Comparison of ENCODE assay signal across 16 cellular contexts in the genomic region with DNA sequence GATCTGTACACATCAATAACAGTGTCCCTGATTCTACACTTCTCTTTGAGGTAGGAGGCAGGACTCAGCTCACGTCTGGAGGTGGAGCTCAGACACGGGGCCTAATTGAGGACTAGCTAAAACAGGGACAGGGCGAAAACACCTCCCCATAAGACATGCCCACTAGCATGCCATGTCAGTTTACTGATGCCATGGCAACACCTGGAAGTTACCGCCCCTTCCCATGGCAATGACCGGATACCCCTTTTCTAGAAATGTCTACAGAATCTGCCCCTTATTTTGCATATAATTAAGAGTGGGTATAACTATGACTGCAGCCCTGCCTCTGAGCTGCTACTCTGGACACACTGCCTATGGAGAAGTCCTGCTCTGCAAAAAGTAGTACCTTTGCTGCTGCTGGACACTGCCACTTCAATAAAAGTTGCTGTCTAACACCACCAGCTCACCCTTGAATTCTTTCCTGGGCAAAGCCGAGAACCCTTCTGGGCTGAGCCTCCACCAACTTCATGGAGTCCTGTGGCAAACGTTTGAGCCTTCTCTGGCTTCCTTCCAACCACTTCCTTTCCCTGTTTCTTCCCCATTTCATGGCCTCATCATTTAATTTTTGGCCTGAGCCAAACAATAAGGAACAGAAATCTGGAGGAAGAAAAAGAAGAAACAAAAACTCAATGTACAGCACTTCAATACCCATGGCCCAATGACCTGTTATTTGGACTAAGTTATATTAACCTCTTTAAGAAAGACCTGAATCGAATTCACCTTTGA. TPM values are rescaled to one million over a fixed set of nuclear protein-coding genes. Genes with fewer than 3 reads are reported as not detected.
DNase-seq lines count a peak whose midpoint lies in the region; FAIRE-seq and TF ChIP-seq lines count a peak whose summit lies in the region.
"Had no signal": no experiment of that assay in that cellular context is flagged by ENCODE, and none has a peak within 500 bp of the region (broad histone marks: within the 10 kb centered on the region; RNA-seq: fewer than 3 reads in every experiment).

No MANE protein-coding gene starts in this region.

- H2AFZ ChIP-seq in endothelial cell of umbilical vein (ENCODE audit: low read depth, low read length), result peak overlapping the region; percentile 31

- no peak overlapping the region for H3K4me2 ChIP-seq in endothelial cell of umbilical vein (ENCODE audit: insufficient read depth, low read length)

- H3K9ac ChIP-seq in endothelial cell of umbilical vein (replicated peaks; ENCODE audit: extremely low read depth, insufficient read depth, low read length), result no peak overlapping the region

- H3K36me3 ChIP-seq in A673 (ENCODE audit: insufficient read depth, low read length, poor library complexity, severe bottlenecking) (no peaks in the 10 kb centered on the region), endothelial cell of umbilical vein (ENCODE audit: control insufficient read depth in 2 of 2, extremely low read depth in 1 of 2, insufficient read depth in 2 of 2, low read length in 2 of 2) (no peaks in the 10 kb centered on the region)

- H4K20me1 ChIP-seq in endothelial cell of umbilical vein (replicated peaks; ENCODE audit: control insufficient read depth, extremely low read depth, insufficient read depth, low read length), result no peaks in the 10 kb centered on the region

- no peaks in the 10 kb centered on the region for H3K9me1 ChIP-seq in endothelial cell of umbilical vein (replicated peaks; ENCODE audit: control insufficient read depth, extremely low read depth, insufficient read depth, low read length)

- POLR2A ChIA-PET in A673 (lab: Charles Lee; ENCODE audit: low non-redundant PET) (interaction anchor here (0.7 kb wide), 1 partner anchor 449 kb away, joined by 3 read pairs; a partner anchor contains a TSS), endothelial cell of umbilical vein (lab: Charles Lee) (no interaction called here)

- H3K27ac ChIP-seq in A673 (ENCODE audit: low read depth, low read length, poor library complexity, severe bottlenecking), result no peak overlapping the region
- H3K27ac ChIP-seq in endothelial cell of umbilical vein (ENCODE audit: insufficient read depth, low read depth, low read length), result no peak overlapping the region

- H3K27me3 ChIP-seq in A673 (replicated peaks; ENCODE audit: insufficient read depth, low read depth, low read length, poor library complexity) (no peaks in the 10 kb centered on the region), endothelial cell of umbilical vein (ENCODE audit: control insufficient read depth in 2 of 2, insufficient read depth in 2 of 2, low read length in 2 of 2) (no peaks in the 10 kb centered on the region)

- CTCF ChIA-PET in A673 (lab: Charles Lee), result no interaction called here
- CTCF ChIA-PET in endothelial cell of umbilical vein (lab: Charles Lee), result interaction anchor here (0.9 to 6.1 kb wide), 6 partner anchors 25 to 163 kb away, joined by 3 to 79 read pairs (median 4); no protein-coding TSS in a partner anchor

- no peaks in the 10 kb centered on the region for H3K9me3 ChIP-seq in A673 (ENCODE audit: low read depth, low read length, poor library complexity, severe bottlenecking)
- no peaks in the 10 kb centered on the region for H3K9me3 ChIP-seq in endothelial cell of umbilical vein (replicated peaks; ENCODE audit: control insufficient read depth, insufficient read depth, low read length)
- H3K9me3 ChIP-seq: mucosa of descending colon had no signal

- peak; percentile 18 for DNase-seq in A673 (ENCODE audit: low spot score)
- DNase-seq in GF-D8 (lab: John Stamatoyannopoulos, UW), result peak; percentile 52
- DNase-seq in OCI-M1 (lab: John Stamatoyannopoulos, UW), result peak; percentile 8
- peak; percentile 19 for DNase-seq in endothelial cell of umbilical vein (ENCODE audit: low read depth, low spot score)
- no peak for DNase-seq in RPMI8226
- DNase-seq in NCI-H748 treated with DMSO at 0.1 percent for 48 hours (lab: John Stamatoyannopoulos, UW), result no peak
- no peak for DNase-seq in DMS53 treated with DMSO at 0.1 percent for 48 hours (lab: John Stamatoyannopoulos, UW; ENCODE audit: unreplicated experiment)
- DNase-seq in dedifferentiated amniotic fluid mesenchymal stem cell (ENCODE audit: extremely low spot score), result no peak
- DNase-seq: activated naive CD4-positive, alpha-beta T cell treated with anti-CD3 and anti-CD28 coated beads, Interleukin-2, amount 10 ng/mL, durations not matched to agents 7 days and 5 days; DND-41; HCEC 1CT; mucosa of descending colon; NCI-H2081; NCI-H69; stimulated activated CD4-positive, alpha-beta T cell treated with anti-CD3 and anti-CD28 coated beads, Interleukin-12 subunit alpha, Interleukin-12 subunit beta, amount 100 ng/mL, for 4 hours had no signal

- peaks cover 22% of the 10 kb centered on the region for H3K4me1 ChIP-seq in A673 (ENCODE audit: insufficient read depth, low read length, poor library complexity, severe bottlenecking)
- H3K4me1 ChIP-seq in endothelial cell of umbilical vein (ENCODE audit: control insufficient read depth, extremely low read depth, insufficient read depth, low read length), result peaks cover 19% of the 10 kb centered on the region

- no TSS peak for BruUV-seq in A673 (replicated peaks; lab: Mats Ljungman, UMichigan)
- no TSS peak for BruUV-seq in endothelial cell of umbilical vein (replicated peaks; lab: Mats Ljungman, UMichigan)

- peak; percentile 26 for FAIRE-seq in endothelial cell of umbilical vein (lab: Jason Lieb, UNC)
- FAIRE-seq: endometrium had no signal

- intact Hi-C loops in A673 (cut with micrococcal nuclease; ENCODE audit: unreplicated experiment) (loop anchor here (2.0 to 10.0 kb wide), 3 partner anchors 161 to 589 kb away; a partner anchor contains a TSS), endothelial cell of umbilical vein (cut with micrococcal nuclease) (loop anchor here (2.0 kb wide), 2 partner anchors 31 to 167 kb away; a partner anchor contains a TSS)

- dilution Hi-C loops in endothelial cell of umbilical vein (cut with MboI; ENCODE audit: extremely low pct_ligation_motif_present, low sequenced_read_pairs), result no loop called here

- TF ChIP-seq POLR2A in endothelial cell of umbilical vein (IDR thresholded peaks at IDR 0.05; ENCODE audit: low read depth, low read length), result no peak

- TF ChIP-seq CTCF in A673 (conservative IDR thresholded peaks at IDR 0.05; ENCODE audit: low read depth, low read length) (no peak), endothelial cell of umbilical vein (IDR thresholded peaks at IDR 0.05; ENCODE audit: extremely low read depth in 1 of 2, insufficient read depth in 1 of 2, low read depth in 1 of 2, low read length in 2 of 2) (no peak)

- H3K79me2 ChIP-seq in endothelial cell of umbilical vein (ENCODE audit: control insufficient read depth, insufficient read depth, low read length), result no peaks in the 10 kb centered on the region

- H3K4me3 ChIP-seq in A673 (ENCODE audit: low read depth, low read length, poor library complexity, severe bottlenecking) (no peak overlapping the region), endothelial cell of umbilical vein (replicated peaks in 1 of 3; ENCODE audit: insufficient read depth in 1 of 3, low read depth in 1 of 3, low read length in 3 of 3) (no peak overlapping the region)
- H3K4me3 ChIP-seq: mucosa of descending colon had no signal

TF ChIP-seq in endothelial cell of umbilical vein, 7 proteins besides CTCF, POLR2A, EP300 and RAD21:
- TF ChIP-seq EZH2 (IDR thresholded peaks at IDR 0.05; ENCODE audit: borderline replicate concordance, low read depth, low read length, severe bottlenecking) (no peak), MYC (IDR thresholded peaks at IDR 0.05; ENCODE audit: low read depth, low read length) (no peak), GATA2 (IDR thresholded peaks at IDR 0.05; ENCODE audit: insufficient read depth, insufficient read length, low read depth, low read length) (no peak), POLR2AphosphoS5 (IDR thresholded peaks at IDR 0.05; ENCODE audit: insufficient read depth, low read depth, low read length) (no peak), JUN (IDR thresholded peaks at IDR 0.05; ENCODE audit: borderline replicate concordance, insufficient read depth, insufficient read length, low read depth) (no peak)

RNA-seq across cellular contexts. Expression of a gene that starts 21.0 kb away (rescaled TPM):
- 430 and 451 TPM in 2 replicates for total RNA-seq in A673 (2021)
- 222 and 231 TPM in 2 replicates for total RNA-seq in endothelial cell of umbilical vein
- polyA plus RNA-seq in endothelial cell of umbilical vein, result 287 and 391 TPM in 2 replicates
- 259 and 343 TPM in 2 replicates for polyA plus RNA-seq in endothelial cell of umbilical vein (2011; cell fraction: cytosol; rRNA removed)
- polyA plus RNA-seq in endothelial cell of umbilical vein (2011; cell fraction: nucleus; rRNA removed), result 132 and 136 TPM in 2 replicates
- polyA plus RNA-seq in endothelial cell of umbilical vein (2012), result 347 and 407 TPM in 2 replicates
- 379 and 429 TPM in 2 replicates for polyA minus RNA-seq in endothelial cell of umbilical vein
- 152 TPM for polyA minus RNA-seq in endothelial cell of umbilical vein (2011; cell fraction: cytosol; rRNA and poly(A)+ RNA removed)
- polyA minus RNA-seq in endothelial cell of umbilical vein (2011; cell fraction: nucleus; rRNA and poly(A)+ RNA removed), result 32.5 and 48.3 TPM in 2 replicates

RNA-seq across cellular contexts. Expression of a gene that starts 31.6 kb away (rescaled TPM):
- total RNA-seq in A673 (2021) (32.1 and 41.5 TPM in 2 replicates), endothelial cell of umbilical vein (18.2 and 18.6 TPM in 2 replicates)
- polyA plus RNA-seq in endothelial cell of umbilical vein, result 6.1 and 6.2 TPM in 2 replicates
- 5.1 and 5.9 TPM in 2 replicates for polyA plus RNA-seq in endothelial cell of umbilical vein (2011; cell fraction: cytosol; rRNA removed)
- 16.3 and 19.9 TPM in 2 replicates for polyA plus RNA-seq in endothelial cell of umbilical vein (2011; cell fraction: nucleus; rRNA removed)
- 4.0 and 4.1 TPM in 2 replicates for polyA plus RNA-seq in endothelial cell of umbilical vein (2012)
- 22.8 and 24.6 TPM in 2 replicates for polyA minus RNA-seq in endothelial cell of umbilical vein
- 30.3 TPM for polyA minus RNA-seq in endothelial cell of umbilical vein (2011; cell fraction: cytosol; rRNA and poly(A)+ RNA removed)
- 19.1 and 23.9 TPM in 2 replicates for polyA minus RNA-seq in endothelial cell of umbilical vein (2011; cell fraction: nucleus; rRNA and poly(A)+ RNA removed)

Comparison
In these comparisons a context has a peak if more than half of its experiments do, and no peak if none do; other contexts are left out.
1. DNase-seq: peak in A673 (single experiment), GF-D8 (single experiment), OCI-M1 (single experiment) and endothelial cell of umbilical vein (single experiment); none in RPMI8226 (single experiment), NCI-H748 treated with DMSO at 0.1 percent for 48 hours (single experiment), DMS53 treated with DMSO at 0.1 percent for 48 hours (single experiment) and dedifferentiated amniotic fluid mesenchymal stem cell (single experiment).